In the genomic region with DNA sequence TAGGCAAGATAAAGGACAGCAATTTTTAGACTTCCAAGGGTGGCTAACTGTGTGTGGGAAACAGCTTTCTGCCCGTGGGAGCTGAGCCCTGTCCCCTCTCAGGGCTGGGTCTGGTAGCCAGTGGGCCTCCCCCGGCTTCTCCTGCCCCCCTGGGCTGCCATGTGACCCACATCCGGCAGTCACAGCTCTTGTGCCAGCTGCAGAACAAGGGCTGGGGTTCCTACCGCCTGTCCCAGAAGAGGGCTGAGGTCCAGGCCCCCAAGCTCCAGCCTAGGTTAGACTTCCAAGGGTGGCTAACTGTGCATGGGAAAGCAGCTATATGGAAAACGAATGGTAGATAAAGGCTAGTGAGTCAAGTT, we compare ENCODE assay signal across 23 cellular contexts. TPM values are rescaled to one million over a fixed set of nuclear protein-coding genes. Genes with fewer than 3 reads are reported as not detected.
A peak's percentile ranks its signal among the peaks of the same experiment; 100 is the strongest.
DNase-seq lines count a peak whose midpoint lies in the region; ATAC-seq, FAIRE-seq and TF ChIP-seq lines count a peak whose summit lies in the region.
"Had no signal": no experiment of that assay in that cellular context is flagged by ENCODE, and none has a peak within 500 bp of the region (broad histone marks: within the 10 kb centered on the region; RNA-seq: fewer than 3 reads in every experiment).

No MANE protein-coding gene starts in this region.

- no peaks in the 10 kb centered on the region for H4K20me1 ChIP-seq in PC-9 (ENCODE audit: insufficient read depth)

- H3K27me3 Mint-ChIP-seq in activated CD4-positive, alpha-beta T cell treated with anti-CD3 and anti-CD28 coated beads, Interleukin-2, amount 10 ng/mL, durations not matched to agents 24 days and 14 days, result peaks cover 7% of the 10 kb centered on the region
- H3K27me3 Mint-ChIP-seq: activated naive CD4-positive, alpha-beta T cell treated with anti-CD3 and anti-CD28 coated beads, Interleukin-2, amount 50 U/mL, for 24 hours had no signal

- H3K4me2 ChIP-seq in A549 (peak overlapping the region; percentile 73), PC-9 (peak overlapping the region; percentile 69)

- no peak for TF ChIP-seq RAD21 in A549 (conservative IDR thresholded peaks at IDR 0.05 in 1 of 2, IDR thresholded peaks at IDR 0.05 in 1 of 2)

- DNase-seq in A549 (ENCODE audit: low read depth in 1 of 2, low spot score in 1 of 2), result no peak
- no peak for DNase-seq in PC-9
- peak; percentile 63 for DNase-seq in globus pallidus (ENCODE audit: low spot score)
- DNase-seq in pons (ENCODE audit: low spot score), result peak; percentile 20
- DNase-seq in HuH-7 (ENCODE audit: low spot score), result no peak
- DNase-seq in activated CD4-positive, alpha-beta T cell treated with anti-CD3 and anti-CD28 coated beads, Interleukin-2, amount 10 ng/mL, durations not matched to agents 24 days and 14 days, result no peak
- no peak for DNase-seq in COLO829 (ENCODE audit: low spot score)
- DNase-seq in NCI-H526 treated with DMSO at 0.1 percent for 48 hours (lab: John Stamatoyannopoulos, UW), result no peak
- DNase-seq: activated CD4-positive, CD25-positive, alpha-beta regulatory T cell treated with anti-CD3 and anti-CD28 coated beads, Interleukin-2, amount 50 U/mL, for 72 hours; activated T-cell treated with anti-CD3 and anti-CD28 coated beads, Interleukin-2, amount 50 U/mL, for 24 hours; DND-41; HCEC 1CT; heart left ventricle; left ventricle myocardium superior; NCI-H524 treated with DMSO at 0.1 percent for 48 hours; retina; stimulated activated CD8-positive, alpha-beta memory T cell treated with anti-CD3 and anti-CD28 coated beads, Interleukin-4, amount 100 ng/mL, for 48 hours had no signal

- TF ChIP-seq POLR2A in A549 (IDR thresholded peaks at IDR 0.05; ENCODE audit: low read length), result no peak

- H3K27me3 ChIP-seq in PC-9 (ENCODE audit: insufficient read depth, low read depth), result no peaks in the 10 kb centered on the region
- H3K27me3 ChIP-seq: heart left ventricle had no signal

- H3K4me3 ChIP-seq in A549, result no peak overlapping the region
- no peak overlapping the region for H3K4me3 ChIP-seq in PC-9
- H3K4me3 ChIP-seq: heart left ventricle had no signal

- peaks cover 7% of the 10 kb centered on the region for H3K4me1 Mint-ChIP-seq in activated CD4-positive, alpha-beta T cell treated with anti-CD3 and anti-CD28 coated beads, Interleukin-2, amount 10 ng/mL, durations not matched to agents 24 days and 14 days

- POLR2A ChIA-PET in A549 (lab: Yijun Ruan, JAX) (interaction anchor here (1.4 to 1.9 kb wide), 2 partner anchors 16 to 29 kb away, joined by 10 to 15 read pairs; partner anchors contain the start of genes EIF1 and HAP1), PC-9 (lab: Charles Lee; ENCODE audit: unreplicated experiment) (interaction anchor here (1.1 kb wide), 1 partner anchor 794 kb away, joined by 4 read pairs; no protein-coding TSS in a partner anchor)

- H3K9me3 Mint-ChIP-seq in activated CD4-positive, alpha-beta T cell treated with anti-CD3 and anti-CD28 coated beads, Interleukin-2, amount 10 ng/mL, durations not matched to agents 24 days and 14 days, result no peaks in the 10 kb centered on the region
- H3K9me3 Mint-ChIP-seq: activated naive CD4-positive, alpha-beta T cell treated with anti-CD3 and anti-CD28 coated beads, Interleukin-2, amount 50 U/mL, for 24 hours; activated T-cell treated with anti-CD3 and anti-CD28 coated beads, Interleukin-2, amount 50 U/mL, for 24 hours had no signal

- H3K9me2 ChIP-seq in PC-9 (ENCODE audit: insufficient read depth), result no peaks in the 10 kb centered on the region

- H3K9me3 ChIP-seq in A549 (no peaks in the 10 kb centered on the region), PC-9 (ENCODE audit: insufficient read depth, low read depth) (no peaks in the 10 kb centered on the region; the same call in 1 of the 2 replicates)
- H3K9me3 ChIP-seq: heart left ventricle, neutrophil had no signal

- no peak overlapping the region for H2AFZ ChIP-seq in PC-9

- no peak overlapping the region for H3K27ac Mint-ChIP-seq in activated CD4-positive, alpha-beta T cell treated with anti-CD3 and anti-CD28 coated beads, Interleukin-2, amount 10 ng/mL, durations not matched to agents 24 days and 14 days
- H3K27ac Mint-ChIP-seq: activated naive CD4-positive, alpha-beta T cell treated with anti-CD3 and anti-CD28 coated beads, Interleukin-2, amount 50 U/mL, for 24 hours; activated T-cell treated with anti-CD3 and anti-CD28 coated beads, Interleukin-2, amount 50 U/mL, for 24 hours had no signal

- H3K36me3 ChIP-seq in PC-9 (ENCODE audit: low read depth), result no peaks in the 10 kb centered on the region
- H3K36me3 ChIP-seq: heart left ventricle, neutrophil had no signal

- 65% methylated on average over 5 of the region's 5 CpGs for WGBS in A549 (ENCODE audit: missing lambda C conversion rate)

- BruUV-seq in PC-9 (replicated peaks; lab: Mats Ljungman, UMichigan), result no TSS peak

- no peaks in the 10 kb centered on the region for H3K79me2 ChIP-seq in PC-9 (ENCODE audit: low read depth)

- H3K27ac ChIP-seq in A549 (peak overlapping the region; percentile 34 to 65), PC-9 (peak overlapping the region; percentile 48)
- H3K27ac ChIP-seq: heart left ventricle, neutrophil had no signal

- H3K4me3 Mint-ChIP-seq in activated CD4-positive, alpha-beta T cell treated with anti-CD3 and anti-CD28 coated beads, Interleukin-2, amount 10 ng/mL, durations not matched to agents 24 days and 14 days, result no peak overlapping the region
- H3K4me3 Mint-ChIP-seq: activated naive CD4-positive, alpha-beta T cell treated with anti-CD3 and anti-CD28 coated beads, Interleukin-2, amount 50 U/mL, for 24 hours; activated T-cell treated with anti-CD3 and anti-CD28 coated beads, Interleukin-2, amount 50 U/mL, for 24 hours had no signal

- intact Hi-C loops in PC-9 (cut with micrococcal nuclease; ENCODE audit: unreplicated experiment), result no loop called here
- intact Hi-C loops in activated CD4-positive, alpha-beta T cell treated with anti-CD3 and anti-CD28 coated beads, Interleukin-2, amount 10 ng/mL, durations not matched to agents 24 days and 14 days (cut with micrococcal nuclease), result no loop called here

- peaks cover 32% of the 10 kb centered on the region for H3F3A ChIP-seq in PC-9 (ENCODE audit: insufficient read depth, low read depth)

- TF ChIP-seq EP300 in A549 (IDR thresholded peaks at IDR 0.05), result no peak

- CTCF ChIA-PET in A549 (lab: Yijun Ruan, JAX) (interaction anchor here (0.6 to 96.0 kb wide), 6 partner anchors 10 to 241 kb away, joined by 3 to 3262 read pairs (median 12); partner anchors contain the start of genes FKBP10, JUP and P3H4), PC-9 (lab: Charles Lee) (no interaction called here)

- FAIRE-seq in A549 (lab: Jason Lieb, UNC), result no peak
- FAIRE-seq: astrocyte, GM12892 had no signal

- H3K36me3 Mint-ChIP-seq in activated CD4-positive, alpha-beta T cell treated with anti-CD3 and anti-CD28 coated beads, Interleukin-2, amount 10 ng/mL, durations not matched to agents 24 days and 14 days (ENCODE audit: low read depth), result no peaks in the 10 kb centered on the region
- H3K36me3 Mint-ChIP-seq: activated naive CD4-positive, alpha-beta T cell treated with anti-CD3 and anti-CD28 coated beads, Interleukin-2, amount 50 U/mL, for 24 hours had no signal

- TF ChIP-seq CTCF in A549 (IDR thresholded peaks at IDR 0.05), result no peak
- TF ChIP-seq CTCF in PC-9 (conservative IDR thresholded peaks at IDR 0.05), result no peak

- peak; percentile 2 to 6; a peak in 2 of 6 replicates for ATAC-seq in A549
- ATAC-seq: heart left ventricle, left ventricle myocardium superior had no signal

- H3K4me1 ChIP-seq in A549, result peaks cover 20% of the 10 kb centered on the region
- H3K4me1 ChIP-seq in PC-9 (replicated peaks; ENCODE audit: insufficient read depth), result peaks cover 19% of the 10 kb centered on the region

TF ChIP-seq in A549, 52 proteins besides CTCF, POLR2A, EP300 and RAD21 (continues in another document):
- TF ChIP-seq, protein P1, sequence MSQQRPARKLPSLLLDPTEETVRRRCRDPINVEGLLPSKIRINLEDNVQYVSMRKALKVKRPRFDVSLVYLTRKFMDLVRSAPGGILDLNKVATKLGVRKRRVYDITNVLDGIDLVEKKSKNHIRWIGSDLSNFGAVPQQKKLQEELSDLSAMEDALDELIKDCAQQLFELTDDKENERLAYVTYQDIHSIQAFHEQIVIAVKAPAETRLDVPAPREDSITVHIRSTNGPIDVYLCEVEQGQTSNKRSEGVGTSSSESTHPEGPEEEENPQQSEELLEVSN (IDR thresholded peaks at IDR 0.05; ENCODE audit: borderline replicate concordance, low read depth), result no peak
- TF ChIP-seq RNF2 (IDR thresholded peaks at IDR 0.05; ENCODE audit: borderline replicate concordance, low read depth) (no peak), MAFK (IDR thresholded peaks at IDR 0.05; ENCODE audit: partially characterized antibody) (no peak), FOSL2 (IDR thresholded peaks at IDR 0.05) (no peak), FOSL2 (CRISPR knock-in tag; IDR thresholded peaks at IDR 0.05) (no peak), NPAS2 (CRISPR knock-in tag; IDR thresholded peaks at IDR 0.05; ENCODE audit: borderline replicate concordance) (no peak)

RNA-seq across cellular contexts. Expression of gene GAST, which starts 6.1 kb away (rescaled TPM):
- not detected in 2 replicates for polyA plus RNA-seq in A549 (2011; rRNA removed)
- polyA plus RNA-seq in A549 (2012; cell fraction: cytosol; rRNA removed), result not detected in 2 replicates
- polyA plus RNA-seq in A549 (2012; cell fraction: nucleus; rRNA removed), result not detected in 2 replicates
- polyA plus RNA-seq in A549 (2017; fragmentation: RNase III; extraction: RNeasy Plus Mini Kit Qiagen cat#74134 plus additional on column Dnase treatment), result not detected in 3 replicates
- polyA minus RNA-seq in A549 (2011; rRNA and poly(A)+ RNA removed), result not detected in 2 replicates
- total RNA-seq in PC-9 (2021), result 0.87 TPM in 1 of 2 replicates, not detected in the other
- total RNA-seq in activated CD4-positive, alpha-beta T cell treated with anti-CD3 and anti-CD28 coated beads, Interleukin-2, amount 10 ng/mL, durations not matched to agents 24 days and 14 days, result not detected in 2 replicates
- total RNA-seq: astrocyte, cerebellum, heart left ventricle, left ventricle myocardium superior, LHCN-M2 had no signal
- polyA plus RNA-seq: heart left ventricle had no signal

RNA-seq across cellular contexts. Expression of gene HAP1, which starts 16.2 kb away (rescaled TPM):
- polyA plus RNA-seq in A549 (2011; rRNA removed), result 2.0 and 2.2 TPM in 2 replicates
- polyA plus RNA-seq in A549 (2012; cell fraction: cytosol; rRNA removed), result 0.86 and 1.2 TPM in 2 replicates
- polyA plus RNA-seq in A549 (2012; cell fraction: nucleus; rRNA removed), result 8.2 and 8.4 TPM in 2 replicates
- polyA plus RNA-seq in A549 (2017; fragmentation: RNase III; extraction: RNeasy Plus Mini Kit Qiagen cat#74134 plus additional on column Dnase treatment), result 1.3 to 2.3 TPM (median 1.6 TPM) in 3 replicates
- polyA minus RNA-seq in A549 (2011; rRNA and poly(A)+ RNA removed), result 0.66 and 1.2 TPM in 2 replicates
- total RNA-seq in PC-9 (2021), result 1.1 and 2.2 TPM in 2 replicates
- total RNA-seq in activated CD4-positive, alpha-beta T cell treated with anti-CD3 and anti-CD28 coated beads, Interleukin-2, amount 10 ng/mL, durations not matched to agents 24 days and 14 days, result 0.02 and 0.05 TPM in 2 replicates
- total RNA-seq: left ventricle myocardium superior, LHCN-M2 had no signal

RNA-seq across cellular contexts. Expression of gene EIF1, which starts 29.6 kb away (rescaled TPM):
- polyA plus RNA-seq in A549 (2011; rRNA removed) (873 and 1,224 TPM in 2 replicates), A549 (2017; fragmentation: RNase III; extraction: RNeasy Plus Mini Kit Qiagen cat#74134 plus additional on column Dnase treatment) (827 to 920 TPM (median 834 TPM) in 3 replicates)
- 405 and 437 TPM in 2 replicates for polyA plus RNA-seq in A549 (2012; cell fraction: cytosol; rRNA removed)
- polyA plus RNA-seq in A549 (2012; cell fraction: nucleus; rRNA removed), result 286 and 291 TPM in 2 replicates
- polyA minus RNA-seq in A549 (2011; rRNA and poly(A)+ RNA removed), result 275 and 286 TPM in 2 replicates
- total RNA-seq in PC-9 (2021), result 775 and 874 TPM in 2 replicates
- total RNA-seq in activated CD4-positive, alpha-beta T cell treated with anti-CD3 and anti-CD28 coated beads, Interleukin-2, amount 10 ng/mL, durations not matched to agents 24 days and 14 days, result 837 and 858 TPM in 2 replicates

Comparison
In these comparisons a context has a peak if more than half of its experiments do, and no peak if none do; other contexts are left out.
1. DNase-seq: peak in globus pallidus (single experiment) and pons (single experiment); none in A549 (0 of 2), PC-9 (0 of 2), HuH-7 (single experiment), activated CD4-positive, alpha-beta T cell treated with anti-CD3 and anti-CD28 coated beads, Interleukin-2, amount 10 ng/mL, durations not matched to agents 24 days and 14 days (single experiment), COLO829 (single experiment) and NCI-H526 treated with DMSO at 0.1 percent for 48 hours (single experiment).